In genomic region chr5:79974896-79975295, GRCh38 we compare ENCODE assay signal across 1 cellular context.
TF ChIP-seq lines count a peak whose summit lies in the region.

No MANE protein-coding gene starts in this region.

TF ChIP-seq in endothelial cell of umbilical vein, 7 proteins besides CTCF, POLR2A, EP300 and RAD21:
- TF ChIP-seq MYC (IDR thresholded peaks at IDR 0.05; ENCODE audit: low read depth, low read length) (no peak), POLR2AphosphoS5 (IDR thresholded peaks at IDR 0.05; ENCODE audit: insufficient read depth, low read depth, low read length) (no peak), MAX (IDR thresholded peaks at IDR 0.05; ENCODE audit: insufficient read depth, insufficient read length) (no peak), JUN (IDR thresholded peaks at IDR 0.05; ENCODE audit: borderline replicate concordance, insufficient read depth, insufficient read length, low read depth) (no peak), FOS (IDR thresholded peaks at IDR 0.05; ENCODE audit: borderline replicate concordance, insufficient read depth, low read length) (peak; percentile 27)
